21 cellular contexts compared by ENCODE assay signal in the genomic region with DNA sequence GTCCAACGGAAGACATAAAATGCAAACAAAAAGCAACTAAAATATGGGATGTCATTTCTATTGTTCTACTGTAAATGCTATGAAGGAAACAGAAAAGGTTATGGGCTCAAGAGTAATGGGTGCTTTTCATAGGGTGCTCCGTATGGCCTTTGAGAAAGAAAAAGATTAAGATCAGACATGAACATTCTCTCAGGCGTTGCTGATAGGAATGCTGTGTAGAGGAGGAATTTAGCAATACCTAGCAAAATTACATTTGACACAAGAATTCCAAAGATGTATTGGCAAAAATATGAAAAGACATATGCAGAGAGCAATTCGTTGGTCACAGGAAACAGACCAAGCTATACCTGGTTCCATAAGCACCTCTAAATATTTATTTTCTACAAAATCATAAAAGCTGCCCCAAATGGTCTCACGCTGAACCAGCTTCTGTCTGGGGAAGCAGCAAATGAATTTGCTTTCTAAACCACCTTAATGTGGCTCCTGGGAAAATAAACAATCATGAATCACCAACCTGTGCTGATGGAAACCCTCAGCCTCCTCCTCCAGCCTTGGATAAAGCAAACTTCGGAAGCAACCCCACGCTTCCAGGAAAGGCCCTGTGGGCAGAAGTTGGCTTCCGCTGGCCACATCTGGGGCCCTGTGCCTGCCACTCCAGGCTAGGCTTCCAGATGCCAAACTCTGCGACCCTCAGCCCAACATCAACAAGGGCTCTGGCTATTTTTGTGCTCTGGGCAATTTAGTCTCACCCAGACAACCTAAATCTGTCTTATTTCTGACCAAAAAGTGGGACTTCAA. TPM values are rescaled to one million over a fixed set of nuclear protein-coding genes. Genes with fewer than 3 reads are reported as not detected.
"Had no signal": no experiment of that assay in that cellular context is flagged by ENCODE, and none has a peak within 500 bp of the region (broad histone marks: within the 10 kb centered on the region; RNA-seq: fewer than 3 reads in every experiment).

No MANE protein-coding gene starts in this region.

- DNase-seq: activated CD4-positive, alpha-beta T cell treated with anti-CD3 and anti-CD28 coated beads, Interleukin-2, amount 50 U/mL, for 48 hours; activated naive CD4-positive, alpha-beta T cell treated with anti-CD3 and anti-CD28 coated beads, Interleukin-2, amount 10 ng/mL, durations not matched to agents 7 days and 5 days; endodermal cell; erythroblast; mammary epithelial cell; natural killer cell; retina; stimulated activated CD4-positive, alpha-beta T cell treated with anti-CD3 and anti-CD28 coated beads, Interleukin-4, amount 100 ng/mL, for 24 hours; stimulated activated naive CD4-positive, alpha-beta T cell treated with Interleukin-2 at 50 U/mL for 16 hours had no signal

- H3K27me3 Mint-ChIP-seq: activated T-helper 17 cell treated with anti-CD3 and anti-CD28 coated beads, Interleukin-2, amount 50 U/mL, for 72 hours had no signal

- H3K9me3 Mint-ChIP-seq: activated naive CD4-positive, alpha-beta T cell treated with anti-CD3 and anti-CD28 coated beads, Interleukin-2, amount 10 ng/mL, durations not matched to agents 7 days and 5 days; activated T-helper 17 cell treated with anti-CD3 and anti-CD28 coated beads, Interleukin-2, amount 50 U/mL, for 72 hours; endodermal cell; natural killer cell had no signal

- H2AFZ ChIP-seq: hepatocyte had no signal

- H3K4me2 ChIP-seq: hepatocyte had no signal

- H3K27ac ChIP-seq: ascending aorta, cardiac muscle cell, gastroesophageal sphincter, hepatocyte, left lung, neutrophil, vagina, VCaP had no signal

- H3K27ac Mint-ChIP-seq: activated naive CD4-positive, alpha-beta T cell treated with anti-CD3 and anti-CD28 coated beads, Interleukin-2, amount 10 ng/mL, durations not matched to agents 7 days and 5 days; activated T-helper 17 cell treated with anti-CD3 and anti-CD28 coated beads, Interleukin-2, amount 50 U/mL, for 72 hours; endodermal cell had no signal

- H3K36me3 Mint-ChIP-seq: activated naive CD4-positive, alpha-beta T cell treated with anti-CD3 and anti-CD28 coated beads, Interleukin-2, amount 10 ng/mL, durations not matched to agents 7 days and 5 days; natural killer cell had no signal

- H3K4me3 ChIP-seq: ascending aorta, cardiac muscle cell, gastroesophageal sphincter, hepatocyte, left lung, transverse colon, vagina had no signal

- FAIRE-seq: keratinocyte had no signal

- H3K9me3 ChIP-seq: ascending aorta, gastroesophageal sphincter, left lung, neutrophil, transverse colon, vagina had no signal

- H3K79me2 ChIP-seq: hepatocyte had no signal

- H3K4me1 ChIP-seq: ascending aorta, gastroesophageal sphincter, left lung, transverse colon, vagina had no signal

- H3K27me3 ChIP-seq: ascending aorta, hepatocyte, transverse colon, vagina had no signal

- H3K36me3 ChIP-seq: ascending aorta, cardiac muscle cell, gastroesophageal sphincter, left lung, neutrophil, transverse colon, vagina had no signal

- H3K4me1 Mint-ChIP-seq: activated naive CD4-positive, alpha-beta T cell treated with anti-CD3 and anti-CD28 coated beads, Interleukin-2, amount 10 ng/mL, durations not matched to agents 7 days and 5 days; activated T-helper 17 cell treated with anti-CD3 and anti-CD28 coated beads, Interleukin-2, amount 50 U/mL, for 72 hours; endodermal cell had no signal

- ATAC-seq: activated T-helper 17 cell treated with anti-CD3 and anti-CD28 coated beads, Interleukin-2, amount 50 U/mL, for 72 hours; gastroesophageal sphincter; left lung had no signal

- H3K4me3 Mint-ChIP-seq: activated naive CD4-positive, alpha-beta T cell treated with anti-CD3 and anti-CD28 coated beads, Interleukin-2, amount 10 ng/mL, durations not matched to agents 7 days and 5 days; activated T-helper 17 cell treated with anti-CD3 and anti-CD28 coated beads, Interleukin-2, amount 50 U/mL, for 72 hours; endodermal cell had no signal

RNA-seq across cellular contexts. Expression of gene OXCT2, which starts 5.9 kb away (rescaled TPM):
- total RNA-seq: ascending aorta, skeletal muscle tissue, vagina had no signal

RNA-seq across cellular contexts. Expression of gene BMP8B, which starts 11.6 kb away (rescaled TPM):
- total RNA-seq: ascending aorta, cardiac muscle cell, mammary epithelial cell had no signal
